In the genomic region with DNA sequence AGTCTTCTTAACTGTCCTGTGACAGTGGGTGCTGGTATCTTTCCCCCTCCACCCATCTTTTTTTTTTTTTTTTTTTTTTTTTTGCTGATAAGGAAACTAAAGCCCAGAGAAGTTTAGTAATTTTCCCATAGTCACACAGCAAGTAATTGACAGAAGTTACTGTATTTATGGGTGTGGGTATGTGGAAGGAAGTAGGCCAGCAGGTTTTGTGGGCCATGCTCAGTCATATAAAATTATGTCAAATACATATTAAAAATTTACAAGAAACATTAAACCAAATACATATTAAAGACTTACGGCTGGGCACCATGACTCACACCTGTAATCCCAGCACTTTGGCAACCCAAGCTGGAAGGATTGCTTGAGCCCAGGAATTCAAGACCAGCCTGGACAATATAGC, we compare ENCODE assay signal across 28 cellular contexts.
"Had no signal": no experiment of that assay in that cellular context is flagged by ENCODE, and none has a peak within 500 bp of the region (broad histone marks: within the 10 kb centered on the region; RNA-seq: fewer than 3 reads in every experiment).

No MANE protein-coding gene starts in this region.

- H3K27ac ChIP-seq: heart left ventricle, hepatocyte, left lung, lower lobe of right lung, neural progenitor cell, neutrophil, parathyroid adenoma, right atrium auricular region, right lobe of liver, stomach, testis, thyroid gland, upper lobe of right lung, uterus had no signal

- FAIRE-seq: keratinocyte had no signal

- ATAC-seq: heart left ventricle; left colon; left lung; lower lobe of right lung; natural killer cell; right lobe of liver; stimulated activated naive B cell treated with anti-CD40 and anti-IgM and Interleukin-4, amounts not matched to agents 10 μg/mL and 1 μg/mL and 100 μg/mL, for 72 hours; stimulated activated naive CD8-positive, alpha-beta T cell treated with anti-CD3 and anti-CD28 coated beads, Interleukin-15, Interleukin-2, amounts not matched to agents 100 U/mL and 50 U/mL, for 24 hours; upper lobe of right lung had no signal

- H3K4me3 ChIP-seq: heart left ventricle, hepatocyte, left lung, lower lobe of right lung, neural progenitor cell, right atrium auricular region, right lobe of liver, smooth muscle cell, stomach, testis, thyroid gland, upper lobe of right lung, uterus had no signal

- DNase-seq: heart left ventricle; left colon; left lung; lower lobe of right lung; mammary epithelial cell; mesenchymal stem cell; naive B cell; natural killer cell; nephron progenitor cell; occipital lobe; right lobe of liver; stimulated activated CD4-positive, alpha-beta T cell treated with anti-CD3 and anti-CD28 coated beads, Interleukin-1b, Interleukin-23, amount 100 ng/mL, for 48 hours; stimulated activated CD4-positive, alpha-beta T cell treated with anti-CD3 and anti-CD28 coated beads, Interleukin-4, amount 100 ng/mL, for 1 hour; stimulated activated naive B cell treated with anti-CD40 and anti-IgM and Interleukin-4, amounts not matched to agents 10 μg/mL and 1 μg/mL and 100 μg/mL, for 72 hours; stimulated activated naive CD8-positive, alpha-beta T cell treated with anti-CD3 and anti-CD28 coated beads, Interleukin-15, Interleukin-2, amounts not matched to agents 100 U/mL and 50 U/mL, for 24 hours; stomach; testis; thyroid gland; trophoblast cell; upper lobe of right lung; uterus had no signal

- H3K27me3 ChIP-seq: hepatocyte, left lung, neural progenitor cell, neutrophil, right atrium auricular region, right lobe of liver, stomach, testis, thyroid gland, upper lobe of right lung, uterus had no signal

- H3K36me3 ChIP-seq: heart left ventricle, left lung, lower lobe of right lung, neutrophil, right atrium auricular region, right lobe of liver, stomach, thyroid gland, upper lobe of right lung, uterus had no signal

- H3K4me1 ChIP-seq: heart left ventricle, left lung, lower lobe of right lung, parathyroid adenoma, right atrium auricular region, right lobe of liver, testis, uterus had no signal

- H3K9me3 ChIP-seq: neutrophil, right lobe of liver, testis, thyroid gland, upper lobe of right lung had no signal
